In genomic region chr1:43443197-43443946, GRCh38 we compare ENCODE assay signal across 27 cellular contexts. TPM values are rescaled to one million over a fixed set of nuclear protein-coding genes. Genes with fewer than 3 reads are reported as not detected.
DNase-seq lines count a peak whose midpoint lies in the region; ATAC-seq and TF ChIP-seq lines count a peak whose summit lies in the region.
"Had no signal": no experiment of that assay in that cellular context is flagged by ENCODE, and none has a peak within 500 bp of the region (broad histone marks: within the 10 kb centered on the region; RNA-seq: fewer than 3 reads in every experiment).

No MANE protein-coding gene starts in this region.

- no peaks in the 10 kb centered on the region for H3K4me1 ChIP-seq in endodermal cell (ENCODE audit: control insufficient read depth, insufficient read depth, low read length)
- H3K4me1 ChIP-seq in neural progenitor cell: peaks cover 5% of the 10 kb centered on the region
- no peaks in the 10 kb centered on the region for H3K4me1 ChIP-seq in uterus
- H3K4me1 ChIP-seq: BLaER1 treated with 17β-estradiol and CSF1 and Interleukin-3, amounts not matched to agents 10 nM and 100 nM had no signal

- H3K27me3 Mint-ChIP-seq in endodermal cell (ENCODE audit: insufficient read depth) (no peaks in the 10 kb centered on the region), neural progenitor cell (ENCODE audit: insufficient read depth, low read depth) (peaks cover 2% of the 10 kb centered on the region)
- H3K27me3 Mint-ChIP-seq in activated T-helper 1 cell treated with anti-CD3 and anti-CD28 coated beads, Interleukin-12 subunit alpha, Interleukin-12 subunit beta, Interleukin-2, Interleukin-4 antibody, amounts not matched to agents 30 ng/mL and 10 ng/mL and 1 ng/mL, durations not matched to agents 14 hours and 24 hours and 36 hours (ENCODE audit: insufficient read depth): no peaks in the 10 kb centered on the region
- H3K27me3 Mint-ChIP-seq: activated CD8-positive, alpha-beta T cell treated with anti-CD3 and anti-CD28 coated beads for 36 hours; memory B cell had no signal

- H3K27ac Mint-ChIP-seq in endodermal cell (no peak overlapping the region), neural progenitor cell (peak overlapping the region; percentile 42)
- no peak overlapping the region for H3K27ac Mint-ChIP-seq in activated T-helper 1 cell treated with anti-CD3 and anti-CD28 coated beads, Interleukin-12 subunit alpha, Interleukin-12 subunit beta, Interleukin-2, Interleukin-4 antibody, amounts not matched to agents 30 ng/mL and 10 ng/mL and 1 ng/mL, durations not matched to agents 14 hours and 24 hours and 36 hours
- H3K27ac Mint-ChIP-seq: activated CD8-positive, alpha-beta T cell treated with anti-CD3 and anti-CD28 coated beads for 36 hours; H9; memory B cell had no signal

- DNase-seq in cardiac septum (ENCODE audit: low spot score): peak; percentile 26
- no peak for DNase-seq in Right ventricle myocardium superior
- peak; percentile 29 for DNase-seq in endodermal cell
- DNase-seq in neural progenitor cell (ENCODE audit: low spot score): no peak
- peak; percentile 10 to 14 for DNase-seq in uterus
- no peak for DNase-seq in NCI-H187 treated with DMSO at 0.1 percent for 48 hours (lab: John Stamatoyannopoulos, UW)
- DNase-seq in activated T-helper 1 cell treated with anti-CD3 and anti-CD28 coated beads, Interleukin-12 subunit alpha, Interleukin-12 subunit beta, Interleukin-2, Interleukin-4 antibody, amounts not matched to agents 30 ng/mL and 10 ng/mL and 1 ng/mL, durations not matched to agents 14 hours and 24 hours and 36 hours (ENCODE audit: low spot score): no peak
- DNase-seq: activated CD4-positive, alpha-beta T cell treated with anti-CD3 and anti-CD28 coated beads for 1 hour; activated CD8-positive, alpha-beta T cell treated with anti-CD3 and anti-CD28 coated beads for 36 hours; activated gamma-delta T cell treated with Interleukin-2 at 50 U/mL for 16 hours; amygdala; brain microvascular endothelial cell; immature natural killer cell; Karpas-422; NCI-H1417 treated with DMSO at 0.1 percent for 48 hours; NCI-H2081; NCI-H2227 treated with DMSO at 0.1 percent for 48 hours; NCI-H69; SHP77; stimulated activated CD4-positive, alpha-beta T cell treated with anti-CD3 and anti-CD28 coated beads, Interleukin-12 subunit alpha, Interleukin-12 subunit beta, amount 100 ng/mL, for 4 hours; stimulated activated CD4-positive, alpha-beta T cell treated with anti-CD3 and anti-CD28 coated beads, Interleukin-2, amount 100 ng/mL, for 48 hours; trophoblast cell had no signal

- H3K36me3 Mint-ChIP-seq in endodermal cell (ENCODE audit: low read depth): peaks cover 77% of the 10 kb centered on the region
- H3K36me3 Mint-ChIP-seq in neural progenitor cell: peaks cover 42% of the 10 kb centered on the region
- H3K36me3 Mint-ChIP-seq in activated T-helper 1 cell treated with anti-CD3 and anti-CD28 coated beads, Interleukin-12 subunit alpha, Interleukin-12 subunit beta, Interleukin-2, Interleukin-4 antibody, amounts not matched to agents 30 ng/mL and 10 ng/mL and 1 ng/mL, durations not matched to agents 14 hours and 24 hours and 36 hours (ENCODE audit: low read depth): peaks cover 56% of the 10 kb centered on the region

- H3K4me1 Mint-ChIP-seq in endodermal cell (peaks cover 10% of the 10 kb centered on the region), neural progenitor cell (peaks cover 18% of the 10 kb centered on the region)
- H3K4me1 Mint-ChIP-seq in activated T-helper 1 cell treated with anti-CD3 and anti-CD28 coated beads, Interleukin-12 subunit alpha, Interleukin-12 subunit beta, Interleukin-2, Interleukin-4 antibody, amounts not matched to agents 30 ng/mL and 10 ng/mL and 1 ng/mL, durations not matched to agents 14 hours and 24 hours and 36 hours (ENCODE audit: low read depth): no peaks in the 10 kb centered on the region
- H3K4me1 Mint-ChIP-seq: immature natural killer cell, memory B cell had no signal

- H3F3A ChIP-seq in neural progenitor cell (ENCODE audit: low read depth): no peaks in the 10 kb centered on the region

- no peaks in the 10 kb centered on the region for H3K9me3 ChIP-seq in endodermal cell (ENCODE audit: control insufficient read depth, low read length)
- no peaks in the 10 kb centered on the region for H3K9me3 ChIP-seq in neural progenitor cell (ENCODE audit: low read depth)
- no peaks in the 10 kb centered on the region for H3K9me3 ChIP-seq in uterus
- H3K9me3 ChIP-seq: BLaER1 treated with 17β-estradiol and CSF1 and Interleukin-3, amounts not matched to agents 10 nM and 100 nM had no signal

- H3K9me3 Mint-ChIP-seq in endodermal cell (no peaks in the 10 kb centered on the region), neural progenitor cell (no peaks in the 10 kb centered on the region)
- no peaks in the 10 kb centered on the region for H3K9me3 Mint-ChIP-seq in activated T-helper 1 cell treated with anti-CD3 and anti-CD28 coated beads, Interleukin-12 subunit alpha, Interleukin-12 subunit beta, Interleukin-2, Interleukin-4 antibody, amounts not matched to agents 30 ng/mL and 10 ng/mL and 1 ng/mL, durations not matched to agents 14 hours and 24 hours and 36 hours
- H3K9me3 Mint-ChIP-seq: activated CD8-positive, alpha-beta T cell treated with anti-CD3 and anti-CD28 coated beads for 36 hours; H9; immature natural killer cell; memory B cell had no signal

- no peak for TF ChIP-seq POLR2A in uterus (IDR thresholded peaks at IDR 0.05)

- H3K4me3 ChIP-seq in endodermal cell (ENCODE audit: low read length) (no peak overlapping the region), neural progenitor cell (no peak overlapping the region), uterus (no peak overlapping the region)
- H3K4me3 ChIP-seq: BLaER1 treated with 17β-estradiol and CSF1 and Interleukin-3, amounts not matched to agents 10 nM and 100 nM had no signal

- H3K9ac ChIP-seq in endodermal cell (ENCODE audit: extremely low read depth, low read length, poor library complexity, severe bottlenecking) (no peak overlapping the region), neural progenitor cell (no peak overlapping the region)
- H3K9ac ChIP-seq: BLaER1 treated with 17β-estradiol and CSF1 and Interleukin-3, amounts not matched to agents 10 nM and 100 nM had no signal

- H3K27ac ChIP-seq in endodermal cell (ENCODE audit: low read depth, low read length) (no peak overlapping the region), neural progenitor cell (no peak overlapping the region), uterus (no peak overlapping the region)
- H3K27ac ChIP-seq: BLaER1 treated with 17β-estradiol and CSF1 and Interleukin-3, amounts not matched to agents 10 nM and 100 nM; brain microvascular endothelial cell; HL-60 had no signal

- no peak overlapping the region for H2AFZ ChIP-seq in neural progenitor cell (replicated peaks)

- peaks cover 3% of the 10 kb centered on the region for H4K20me1 ChIP-seq in neural progenitor cell (ENCODE audit: low read depth)

- no peak overlapping the region for H3K4me2 ChIP-seq in neural progenitor cell
- H3K4me2 ChIP-seq: BLaER1 treated with 17β-estradiol and CSF1 and Interleukin-3, amounts not matched to agents 10 nM and 100 nM had no signal

- H3K4me3 Mint-ChIP-seq in endodermal cell: no peak overlapping the region
- H3K4me3 Mint-ChIP-seq in neural progenitor cell: no peak overlapping the region
- no peak overlapping the region for H3K4me3 Mint-ChIP-seq in activated T-helper 1 cell treated with anti-CD3 and anti-CD28 coated beads, Interleukin-12 subunit alpha, Interleukin-12 subunit beta, Interleukin-2, Interleukin-4 antibody, amounts not matched to agents 30 ng/mL and 10 ng/mL and 1 ng/mL, durations not matched to agents 14 hours and 24 hours and 36 hours
- H3K4me3 Mint-ChIP-seq: activated CD8-positive, alpha-beta T cell treated with anti-CD3 and anti-CD28 coated beads for 36 hours; H9; immature natural killer cell; memory B cell had no signal

- ATAC-seq in Right ventricle myocardium superior (ENCODE audit: poor library complexity): no peak
- ATAC-seq: activated CD8-positive, alpha-beta T cell treated with anti-CD3 and anti-CD28 coated beads for 36 hours; right cardiac atrium had no signal

- no peak for TF ChIP-seq CTCF in endodermal cell (conservative IDR thresholded peaks at IDR 0.05)
- TF ChIP-seq CTCF in neural progenitor cell (IDR thresholded peaks at IDR 0.05): no peak
- no peak for TF ChIP-seq CTCF in uterus (IDR thresholded peaks at IDR 0.05)

- H3K27me3 ChIP-seq in endodermal cell (ENCODE audit: control insufficient read depth, insufficient read depth, low read length, poor library complexity, severe bottlenecking): no peaks in the 10 kb centered on the region
- no peaks in the 10 kb centered on the region for H3K27me3 ChIP-seq in neural progenitor cell
- H3K27me3 ChIP-seq in uterus: no peaks in the 10 kb centered on the region
- H3K27me3 ChIP-seq: BLaER1 treated with 17β-estradiol and CSF1 and Interleukin-3, amounts not matched to agents 10 nM and 100 nM; brain microvascular endothelial cell had no signal

- H3K36me3 ChIP-seq in endodermal cell (ENCODE audit: control insufficient read depth, insufficient read depth, low read length) (peaks cover 51% of the 10 kb centered on the region), neural progenitor cell (no peaks in the 10 kb centered on the region), uterus (no peaks in the 10 kb centered on the region)

- 93 to 95% methylated on average over 13 to 16 of the region's 16 CpGs for WGBS in endodermal cell (ENCODE audit: insufficient coverage in 1 of 2, insufficient read length in 1 of 2), 2 experiments

- H3K79me2 ChIP-seq in neural progenitor cell (ENCODE audit: low read depth): no peaks in the 10 kb centered on the region

- intact Hi-C loops in cardiac septum (cut with DNase I): no loop called here
- intact Hi-C loops in Right ventricle myocardium superior (cut with DNase I): no loop called here
- intact Hi-C loops in uterus (cut with DNase I; ENCODE audit: low total_unique reads): no loop called here
- intact Hi-C loops in activated T-helper 1 cell treated with anti-CD3 and anti-CD28 coated beads, Interleukin-12 subunit alpha, Interleukin-12 subunit beta, Interleukin-2, Interleukin-4 antibody, amounts not matched to agents 30 ng/mL and 10 ng/mL and 1 ng/mL, durations not matched to agents 14 hours and 24 hours and 36 hours (cut with micrococcal nuclease): no loop called here

RNA-seq across cellular contexts. Expression of gene HYI, which starts 10.4 kb away (rescaled TPM):
- 26.3 TPM for total RNA-seq in cardiac septum
- 20.1 TPM for total RNA-seq in Right ventricle myocardium superior
- total RNA-seq in endodermal cell: 10 to 100 TPM; 34.4 to 34.8 TPM
- polyA plus RNA-seq in endodermal cell (2013, experiment 1 of 2): 29.7 TPM
- 25.6 TPM for polyA plus RNA-seq in endodermal cell (2013, experiment 2 of 2)
- 10.3 and 26.8 TPM in 2 replicates for total RNA-seq in neural progenitor cell (ENCODE audit: low replicate concordance)
- total RNA-seq in uterus: 10 to 100 TPM; 34.8 to 84.7 (median 70.5) TPM
- 14.3 and 16.5 TPM in 2 replicates for total RNA-seq in activated T-helper 1 cell treated with anti-CD3 and anti-CD28 coated beads, Interleukin-12 subunit alpha, Interleukin-12 subunit beta, Interleukin-2, Interleukin-4 antibody, amounts not matched to agents 30 ng/mL and 10 ng/mL and 1 ng/mL, durations not matched to agents 14 hours and 24 hours and 36 hours

RNA-seq across cellular contexts. Expression of gene SZT2, which starts 53.7 kb away (rescaled TPM):
- total RNA-seq in cardiac septum (35.7 TPM), Right ventricle myocardium superior (26.8 TPM), endodermal cell (10 to 100 TPM; 55.6 to 59.7 TPM), neural progenitor cell (ENCODE audit: low replicate concordance) (11.0 and 16.8 TPM in 2 replicates), uterus (100 to 1,000 TPM in 1 of 4 donors, 10 to 100 TPM in 3; 15.6 to 128 (median 31.0) TPM)
- polyA plus RNA-seq in endodermal cell (2013, experiment 1 of 2): 13.6 TPM
- 12.3 TPM for polyA plus RNA-seq in endodermal cell (2013, experiment 2 of 2)
- total RNA-seq in activated T-helper 1 cell treated with anti-CD3 and anti-CD28 coated beads, Interleukin-12 subunit alpha, Interleukin-12 subunit beta, Interleukin-2, Interleukin-4 antibody, amounts not matched to agents 30 ng/mL and 10 ng/mL and 1 ng/mL, durations not matched to agents 14 hours and 24 hours and 36 hours: 59.2 and 64.5 TPM in 2 replicates

RNA-seq across cellular contexts. Expression of gene MED8, which starts 53.8 kb away (rescaled TPM):
- 17.9 TPM for total RNA-seq in cardiac septum
- 16.5 TPM for total RNA-seq in Right ventricle myocardium superior
- 10 to 100 TPM; 16.1 to 18.8 TPM for total RNA-seq in endodermal cell
- 21.9 TPM for polyA plus RNA-seq in endodermal cell (2013, experiment 1 of 2)
- polyA plus RNA-seq in endodermal cell (2013, experiment 2 of 2): 20.6 TPM
- 15.1 and 23.6 TPM in 2 replicates for total RNA-seq in neural progenitor cell (ENCODE audit: low replicate concordance)
- total RNA-seq in uterus: 10 to 100 TPM; 19.4 to 33.9 (median 28.5) TPM
- 43.0 and 48.5 TPM in 2 replicates for total RNA-seq in activated T-helper 1 cell treated with anti-CD3 and anti-CD28 coated beads, Interleukin-12 subunit alpha, Interleukin-12 subunit beta, Interleukin-2, Interleukin-4 antibody, amounts not matched to agents 30 ng/mL and 10 ng/mL and 1 ng/mL, durations not matched to agents 14 hours and 24 hours and 36 hours

Comparison
In these comparisons a context has a peak if more than half of its experiments do, and no peak if none do; other contexts are left out.
1. DNase-seq: peak in cardiac septum (single experiment), endodermal cell (single experiment) and uterus (2 of 2); none in Right ventricle myocardium superior (single experiment), neural progenitor cell (single experiment), NCI-H187 treated with DMSO at 0.1 percent for 48 hours (single experiment) and activated T-helper 1 cell treated with anti-CD3 and anti-CD28 coated beads, Interleukin-12 subunit alpha, Interleukin-12 subunit beta, Interleukin-2, Interleukin-4 antibody, amounts not matched to agents 30 ng/mL and 10 ng/mL and 1 ng/mL, durations not matched to agents 14 hours and 24 hours and 36 hours (single experiment).